Comparison of ENCODE assay signal across 21 cellular contexts in genomic region chr13:75400775-75401174, GRCh38.
DNase-seq lines count a peak whose midpoint lies in the region; ATAC-seq and TF ChIP-seq lines count a peak whose summit lies in the region.
"Had no signal": no experiment of that assay in that cellular context is flagged by ENCODE, and none has a peak within 500 bp of the region (broad histone marks: within the 10 kb centered on the region; RNA-seq: fewer than 3 reads in every experiment).

No MANE protein-coding gene starts in this region.

- H3K4me3 Mint-ChIP-seq in T-helper 17 cell = no peak overlapping the region
- H3K4me3 Mint-ChIP-seq: activated T-cell treated with anti-CD3 and anti-CD28 coated beads, Interleukin-2, amount 50 U/mL, for 4 hours; CD14-positive monocyte; stimulated activated naive CD8-positive, alpha-beta T cell treated with anti-CD3 and anti-CD28 coated beads, Interleukin-15, Interleukin-2, amounts not matched to agents 100 ng/mL and 50 ng/mL, for 24 hours had no signal

- H3K36me3 Mint-ChIP-seq in T-helper 17 cell (ENCODE audit: low read depth) = no peaks in the 10 kb centered on the region
- H3K36me3 Mint-ChIP-seq: activated naive CD4-positive, alpha-beta T cell treated with anti-CD3 and anti-CD28 coated beads, Interleukin-2, amount 50 U/mL, for 72 hours; CD14-positive monocyte had no signal

- ATAC-seq in heart right ventricle (peak in 1 of 8 donors; percentile 19), Right ventricle myocardium inferior (no peak), GM21723 (IDR thresholded peaks at IDR 0.05; ENCODE audit: unreplicated experiment) (peak; percentile 59), HG03354 (IDR thresholded peaks at IDR 0.05; ENCODE audit: poor library complexity, severe bottlenecking, unreplicated experiment) (peak; percentile 58), gastrocnemius medialis (no peak), T-helper 17 cell (no peak)
- ATAC-seq: A549; activated naive CD4-positive, alpha-beta T cell treated with anti-CD3 and anti-CD28 coated beads, Interleukin-2, amount 50 U/mL, for 72 hours; activated T-cell treated with anti-CD3 and anti-CD28 coated beads, Interleukin-2, amount 50 U/mL, for 4 hours; HCT116 had no signal

- 48 to 74% methylated on average over 1 of the region's 1 CpG for WGBS in heart right ventricle, 2 donors

- TF ChIP-seq CTCF in heart right ventricle (IDR thresholded peaks at IDR 0.05) (no peak), gastrocnemius medialis (IDR thresholded peaks at IDR 0.05 in 4 of 5, conservative IDR thresholded peaks at IDR 0.05 in 1 of 5) (no peak)

- H3K27ac Mint-ChIP-seq in T-helper 17 cell = no peak overlapping the region
- H3K27ac Mint-ChIP-seq: activated naive CD4-positive, alpha-beta T cell treated with anti-CD3 and anti-CD28 coated beads, Interleukin-2, amount 50 U/mL, for 72 hours; stimulated activated naive CD8-positive, alpha-beta T cell treated with anti-CD3 and anti-CD28 coated beads, Interleukin-15, Interleukin-2, amounts not matched to agents 100 ng/mL and 50 ng/mL, for 24 hours had no signal

- H3K9me3 ChIP-seq in heart right ventricle (peaks cover 0 to 24% (median 0%) of the 10 kb centered on the region in 11 donors), gastrocnemius medialis (no peaks in the 10 kb centered on the region), T-helper 17 cell (ENCODE audit: control insufficient read depth, low read length, poor library complexity, severe bottlenecking) (no peaks in the 10 kb centered on the region)
- H3K9me3 ChIP-seq: ovary had no signal

- no peaks in the 10 kb centered on the region for H3K27me3 ChIP-seq in heart right ventricle
- no peaks in the 10 kb centered on the region for H3K27me3 ChIP-seq in gastrocnemius medialis
- H3K27me3 ChIP-seq: dorsolateral prefrontal cortex, esophagus muscularis mucosa, ovary, spleen had no signal

- peaks cover 15% of the 10 kb centered on the region for H3K27me3 Mint-ChIP-seq in T-helper 17 cell

- no peak for TF ChIP-seq POLR2A in gastrocnemius medialis (IDR thresholded peaks at IDR 0.05)

- DNase-seq in heart right ventricle = no peak
- no peak for DNase-seq in Right ventricle myocardium inferior (ENCODE audit: missing footprints)
- no peak for DNase-seq in gastrocnemius medialis
- no peak for DNase-seq in stimulated activated CD8-positive, alpha-beta memory T cell treated with anti-CD3 and anti-CD28 coated beads, Interleukin-4, amount 100 ng/mL, for 48 hours
- DNase-seq in T-helper 17 cell = no peak
- DNase-seq in DMS114 treated with DMSO at 0.1 percent for 48 hours (lab: John Stamatoyannopoulos, UW; ENCODE audit: unreplicated experiment) = no peak
- DNase-seq: activated T-cell treated with anti-CD3 and anti-CD28 coated beads, Interleukin-2, amount 50 U/mL, for 4 hours; dorsolateral prefrontal cortex; NCI-H187; NCI-H510A; ovary; spleen; T-helper 9 cell had no signal

- H3K27ac ChIP-seq in heart right ventricle = peak overlapping the region in 9 of 10 donors; percentile 5 to 82 (median 64)
- H3K27ac ChIP-seq in gastrocnemius medialis = peak overlapping the region; percentile 80 to 89 (median 87)
- H3K27ac ChIP-seq: A549, dorsolateral prefrontal cortex, esophagus muscularis mucosa, ovary, spleen had no signal

- no peaks in the 10 kb centered on the region for H3K36me3 ChIP-seq in heart right ventricle
- H3K36me3 ChIP-seq in gastrocnemius medialis = no peaks in the 10 kb centered on the region
- H3K36me3 ChIP-seq: esophagus muscularis mucosa, ovary, spleen had no signal

- no peaks in the 10 kb centered on the region for H3K4me1 Mint-ChIP-seq in T-helper 17 cell
- H3K4me1 Mint-ChIP-seq: CD14-positive monocyte had no signal

- H3K4me3 ChIP-seq in heart right ventricle (no peak overlapping the region), gastrocnemius medialis (no peak overlapping the region)
- H3K4me3 ChIP-seq: A549, dorsolateral prefrontal cortex, esophagus muscularis mucosa, ovary, spleen had no signal

- H3K4me1 ChIP-seq in heart right ventricle (peaks cover 0 to 51% (median 39%) of the 10 kb centered on the region in 9 donors), gastrocnemius medialis (peaks cover 66 to 89% of the 10 kb centered on the region in 2 donors)
- H3K4me1 ChIP-seq: spleen had no signal

- intact Hi-C loops in heart right ventricle (cut with DNase I) (loop anchor here in 1 of 10 donors (5.0 kb wide), 1 partner anchor 42 kb away; no protein-coding TSS in a partner anchor), Right ventricle myocardium inferior (cut with DNase I) (no loop called here), gastrocnemius medialis (cut with DNase I; ENCODE audit: low total_unique reads) (no loop called here)

- in situ Hi-C loops in gastrocnemius medialis (cut with MboI; ENCODE audit: low sequenced_read_pairs in 4 of 4) = no loop called here

Comparison
In these comparisons a context has a peak if more than half of its experiments do, and no peak if none do; other contexts are left out.
1. ATAC-seq: peak in GM21723 (single experiment) and HG03354 (single experiment); none in Right ventricle myocardium inferior (single experiment), gastrocnemius medialis (0 of 2) and T-helper 17 cell (single experiment).